Comparison of ENCODE assay signal across 1 cellular context in the genomic region with DNA sequence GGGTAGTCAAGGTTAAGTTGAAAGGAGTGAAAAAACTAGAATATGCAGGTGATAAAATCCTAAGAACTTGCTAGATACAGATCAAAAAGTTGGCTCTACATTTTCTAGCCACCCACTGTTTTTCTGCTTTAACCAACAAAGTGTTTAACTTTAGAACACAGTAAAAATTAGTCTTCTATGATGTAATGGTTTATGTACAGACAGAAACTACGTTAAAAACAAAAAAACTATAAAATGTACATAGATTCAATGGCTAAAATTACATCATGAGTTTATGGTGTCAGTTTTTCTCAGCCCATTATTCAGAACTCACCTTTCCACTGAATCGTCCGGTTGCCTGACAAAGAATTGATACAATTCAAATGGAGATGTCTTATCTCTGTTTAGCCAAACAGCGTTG.
TF ChIP-seq lines count a peak whose summit lies in the region.

No MANE protein-coding gene starts in this region.

TF ChIP-seq in IMR-90, 13 proteins besides CTCF, POLR2A, EP300 and RAD21:
- TF ChIP-seq SMC3 (IDR thresholded peaks at IDR 0.05; ENCODE audit: low read depth, low read length), result no peak
- TF ChIP-seq MAFK (IDR thresholded peaks at IDR 0.05; ENCODE audit: low read depth, low read length), result no peak
